In the genomic region with DNA sequence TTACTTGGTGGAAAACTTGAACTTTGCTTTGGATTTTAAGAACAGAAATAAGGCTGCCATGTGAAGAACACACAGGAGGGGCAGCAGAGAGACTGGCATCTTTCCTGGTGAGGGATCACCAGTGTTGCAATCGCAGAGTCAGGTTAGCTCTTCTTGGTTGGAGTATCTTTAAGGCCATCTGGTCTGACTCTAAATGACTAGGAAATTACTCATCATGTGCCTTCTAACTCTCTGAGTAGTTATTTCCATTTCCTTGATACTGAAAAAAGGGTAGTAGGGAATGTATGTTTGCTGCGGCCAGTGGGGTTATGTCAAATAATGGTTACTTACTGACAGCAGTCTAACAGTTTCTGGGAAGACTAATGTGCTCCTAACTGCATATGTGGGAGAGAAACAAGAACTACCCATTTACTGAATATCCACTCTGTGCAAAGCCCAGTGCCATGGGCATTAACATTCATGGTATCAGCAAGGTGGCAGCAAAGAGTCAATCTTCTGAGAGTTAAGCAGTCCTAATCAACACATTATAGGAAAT, we compare ENCODE assay signal across 8 cellular contexts.
DNase-seq lines count a peak whose midpoint lies in the region; ATAC-seq and TF ChIP-seq lines count a peak whose summit lies in the region.

No MANE protein-coding gene starts in this region.

- H3K4me2 ChIP-seq in Karpas-422 (ENCODE audit: low read depth, low read length, poor library complexity, severe bottlenecking), result no peak overlapping the region

- WGBS in lower leg skin, 2 donors, result 76 to 78% methylated on average over 2 of the region's 2 CpGs

- intact Hi-C loops in lower leg skin (cut with DNase I; ENCODE audit: low total_unique reads), result no loop called here

- TF ChIP-seq CTCF in GM06990 (IDR thresholded peaks at IDR 0.05; ENCODE audit: insufficient read depth, low read length, poor library complexity, severe bottlenecking), result peak; percentile 33
- TF ChIP-seq CTCF in foreskin keratinocyte (conservative IDR thresholded peaks at IDR 0.05), result peak; percentile 74
- TF ChIP-seq CTCF in lower leg skin (IDR thresholded peaks at IDR 0.05), result no peak

- H3K4me3 ChIP-seq in GM06990 (replicated peaks; ENCODE audit: low read depth, low read length) (no peak overlapping the region), Karpas-422 (ENCODE audit: low read length) (no peak overlapping the region), lower leg skin (ENCODE audit: low read depth, poor library complexity, severe bottlenecking) (no peak overlapping the region)

- H3K27me3 ChIP-seq in GM06990 (replicated peaks; ENCODE audit: control insufficient read depth, insufficient read depth, low read length) (no peaks in the 10 kb centered on the region), Karpas-422 (ENCODE audit: low read length) (no peaks in the 10 kb centered on the region), foreskin keratinocyte (no peaks in the 10 kb centered on the region)

- H3K4me1 Mint-ChIP-seq in activated CD4-positive, alpha-beta T cell treated with anti-CD3 and anti-CD28 coated beads, Interleukin-2, amount 10 ng/mL, durations not matched to agents 7 days and 5 days, result peaks cover 25% of the 10 kb centered on the region

- no peak overlapping the region for H2AFZ ChIP-seq in Karpas-422 (ENCODE audit: low read length)

- H3K4me3 Mint-ChIP-seq in activated CD4-positive, alpha-beta T cell treated with anti-CD3 and anti-CD28 coated beads, Interleukin-2, amount 10 ng/mL, durations not matched to agents 7 days and 5 days, result no peak overlapping the region

- CTCF ChIA-PET in activated CD4-positive, alpha-beta T cell treated with anti-CD3 and anti-CD28 coated beads, Interleukin-2, amount 10 ng/mL, durations not matched to agents 7 days and 5 days (lab: Charles Lee), result interaction anchor here (0.7 to 2.6 kb wide), 3 partner anchors 9 to 12 kb away, joined by 3 to 6 read pairs (median 3); no protein-coding TSS in a partner anchor

- H3K36me3 Mint-ChIP-seq in activated CD4-positive, alpha-beta T cell treated with anti-CD3 and anti-CD28 coated beads, Interleukin-2, amount 10 ng/mL, durations not matched to agents 7 days and 5 days (ENCODE audit: low read depth), result no peaks in the 10 kb centered on the region

- ATAC-seq in foreskin keratinocyte (peak; percentile 96), HG03039 (IDR thresholded peaks at IDR 0.05; ENCODE audit: unreplicated experiment) (no peak)

- DNase-seq in GM06990 (ENCODE audit: extremely low read depth, insufficient read length), result no peak
- peak; percentile 76 for DNase-seq in Karpas-422
- peak; percentile 37 for DNase-seq in activated CD4-positive, alpha-beta T cell treated with anti-CD3 and anti-CD28 coated beads, Interleukin-2, amount 10 ng/mL, durations not matched to agents 7 days and 5 days
- DNase-seq in foreskin keratinocyte, result peak; percentile 91 to 96
- DNase-seq in stimulated activated CD8-positive, alpha-beta memory T cell treated with anti-CD3 and anti-CD28 coated beads, Interleukin-7, amount 100 ng/mL, for 4 hours (ENCODE audit: low read depth in 2 of 2), result peak; percentile 7 to 21
- no peak for DNase-seq in NCI-H1930 (lab: John Stamatoyannopoulos, UW)
- no peak for DNase-seq in lower leg skin (ENCODE audit: low spot score in 2 of 2)

- H3K4me1 ChIP-seq in Karpas-422 (ENCODE audit: low read length), result no peaks in the 10 kb centered on the region
- H3K4me1 ChIP-seq in foreskin keratinocyte, result peaks cover 14% of the 10 kb centered on the region

- no peaks in the 10 kb centered on the region for H4K20me1 ChIP-seq in Karpas-422 (ENCODE audit: insufficient read depth, low read depth, low read length)

- POLR2A ChIA-PET in activated CD4-positive, alpha-beta T cell treated with anti-CD3 and anti-CD28 coated beads, Interleukin-2, amount 10 ng/mL, durations not matched to agents 7 days and 5 days (lab: Charles Lee), result no interaction called here

- no peaks in the 10 kb centered on the region for H3K36me3 ChIP-seq in GM06990 (ENCODE audit: control insufficient read depth, insufficient read depth, low read length)
- no peaks in the 10 kb centered on the region for H3K36me3 ChIP-seq in Karpas-422 (ENCODE audit: insufficient read depth, low read length)

- no peaks in the 10 kb centered on the region for H3K9me3 Mint-ChIP-seq in activated CD4-positive, alpha-beta T cell treated with anti-CD3 and anti-CD28 coated beads, Interleukin-2, amount 10 ng/mL, durations not matched to agents 7 days and 5 days

- no peaks in the 10 kb centered on the region for H3K79me2 ChIP-seq in Karpas-422 (ENCODE audit: low read length)

- no peaks in the 10 kb centered on the region for H3K27me3 Mint-ChIP-seq in activated CD4-positive, alpha-beta T cell treated with anti-CD3 and anti-CD28 coated beads, Interleukin-2, amount 10 ng/mL, durations not matched to agents 7 days and 5 days

- no peak for TF ChIP-seq POLR2A in lower leg skin (IDR thresholded peaks at IDR 0.05)

- H3K27ac ChIP-seq in Karpas-422 (ENCODE audit: low read length), result no peak overlapping the region
- H3K27ac ChIP-seq in foreskin keratinocyte, result peak overlapping the region; percentile 37

- no peaks in the 10 kb centered on the region for H3K9me2 ChIP-seq in Karpas-422 (replicated peaks; ENCODE audit: insufficient read depth, low read length)

- H3K9me3 ChIP-seq in Karpas-422 (ENCODE audit: low read length), result no peaks in the 10 kb centered on the region

- no peak overlapping the region for H3K9ac ChIP-seq in Karpas-422 (ENCODE audit: low read length)

- H3K27ac Mint-ChIP-seq in activated CD4-positive, alpha-beta T cell treated with anti-CD3 and anti-CD28 coated beads, Interleukin-2, amount 10 ng/mL, durations not matched to agents 7 days and 5 days, result peak overlapping the region; percentile 10

Comparison
In these comparisons a context has a peak if more than half of its experiments do, and no peak if none do; other contexts are left out.
1. DNase-seq: peak in Karpas-422 (single experiment), activated CD4-positive, alpha-beta T cell treated with anti-CD3 and anti-CD28 coated beads, Interleukin-2, amount 10 ng/mL, durations not matched to agents 7 days and 5 days (single experiment), foreskin keratinocyte (2 of 2) and stimulated activated CD8-positive, alpha-beta memory T cell treated with anti-CD3 and anti-CD28 coated beads, Interleukin-7, amount 100 ng/mL, for 4 hours (2 of 2); none in GM06990 (single experiment), NCI-H1930 (0 of 2) and lower leg skin (0 of 2).
2. CTCF ChIP-seq: peak in GM06990 (single experiment) and foreskin keratinocyte (single experiment); none in lower leg skin (0 of 3).